ENCODE assay signal across 8 cellular contexts in genomic region chr12:49698619-49699545, GRCh38. TPM values are rescaled to one million over a fixed set of nuclear protein-coding genes. Genes with fewer than 3 reads are reported as not detected.
DNase-seq lines count a peak whose midpoint lies in the region; ATAC-seq and TF ChIP-seq lines count a peak whose summit lies in the region.

No MANE protein-coding gene starts in this region.

- peaks cover 38% of the 10 kb centered on the region for H3K4me1 Mint-ChIP-seq in brain
- peaks cover 75% of the 10 kb centered on the region for H3K4me1 Mint-ChIP-seq in stimulated activated naive CD8-positive, alpha-beta T cell treated with anti-CD3 and anti-CD28 coated beads, Interleukin-15, Interleukin-2, amounts not matched to agents 100 ng/mL and 50 ng/mL, for 24 hours (ENCODE audit: low read depth)

- no peaks in the 10 kb centered on the region for H3K36me3 ChIP-seq in RWPE2 (ENCODE audit: low read depth)

- H3K9me3 Mint-ChIP-seq in brain: no peaks in the 10 kb centered on the region
- no peaks in the 10 kb centered on the region for H3K9me3 Mint-ChIP-seq in stimulated activated naive CD8-positive, alpha-beta T cell treated with anti-CD3 and anti-CD28 coated beads, Interleukin-15, Interleukin-2, amounts not matched to agents 100 ng/mL and 50 ng/mL, for 24 hours

- peak overlapping the region in 4 of 5 experiments; percentile 2 to 51 (median 34) for H3K27ac Mint-ChIP-seq in brain
- peak overlapping the region; percentile 79 for H3K27ac Mint-ChIP-seq in stimulated activated naive CD8-positive, alpha-beta T cell treated with anti-CD3 and anti-CD28 coated beads, Interleukin-15, Interleukin-2, amounts not matched to agents 100 ng/mL and 50 ng/mL, for 24 hours

- no peaks in the 10 kb centered on the region for H3K27me3 Mint-ChIP-seq in brain
- H3K27me3 Mint-ChIP-seq in stimulated activated naive CD8-positive, alpha-beta T cell treated with anti-CD3 and anti-CD28 coated beads, Interleukin-15, Interleukin-2, amounts not matched to agents 100 ng/mL and 50 ng/mL, for 24 hours: no peaks in the 10 kb centered on the region

- H3K27ac ChIP-seq in RWPE2 (ENCODE audit: poor library complexity, severe bottlenecking): no peak overlapping the region

- no peaks in the 10 kb centered on the region for H3K9me3 ChIP-seq in RWPE2 (ENCODE audit: severe bottlenecking)

- TF ChIP-seq CTCF in RWPE2 (IDR thresholded peaks at IDR 0.05; ENCODE audit: poor library complexity, severe bottlenecking) (no peak), brain (conservative IDR thresholded peaks at IDR 0.05) (no peak)

- ATAC-seq in HG03064 (IDR thresholded peaks at IDR 0.05; ENCODE audit: low read depth, unreplicated experiment): peak; percentile 71
- ATAC-seq in RWPE2 (ENCODE audit: low read depth): peak; percentile 57; the same call in 2 of the 3 replicates

- H3K4me3 ChIP-seq in RWPE2 (ENCODE audit: severe bottlenecking): no peak overlapping the region

- no peaks in the 10 kb centered on the region for H3K4me1 ChIP-seq in RWPE2 (ENCODE audit: insufficient read depth, poor library complexity, severe bottlenecking)

- H3K27me3 ChIP-seq in RWPE2 (ENCODE audit: insufficient read depth, poor library complexity, severe bottlenecking): no peaks in the 10 kb centered on the region

- peaks cover 17% of the 10 kb centered on the region for H3K36me3 Mint-ChIP-seq in brain
- peaks cover 3% of the 10 kb centered on the region for H3K36me3 Mint-ChIP-seq in stimulated activated naive CD8-positive, alpha-beta T cell treated with anti-CD3 and anti-CD28 coated beads, Interleukin-15, Interleukin-2, amounts not matched to agents 100 ng/mL and 50 ng/mL, for 24 hours (ENCODE audit: low read depth)

- peak overlapping the region in 2 of 5 experiments; percentile 43 for H3K4me3 Mint-ChIP-seq in brain
- peak overlapping the region; percentile 69 for H3K4me3 Mint-ChIP-seq in stimulated activated naive CD8-positive, alpha-beta T cell treated with anti-CD3 and anti-CD28 coated beads, Interleukin-15, Interleukin-2, amounts not matched to agents 100 ng/mL and 50 ng/mL, for 24 hours

- DNase-seq in stimulated activated CD4-positive, alpha-beta T cell treated with anti-CD3 and anti-CD28 coated beads, Interleukin-15, amount 100 ng/mL, for 24 hours: peak; percentile 65
- DNase-seq in stimulated activated CD4-positive, alpha-beta T cell treated with anti-CD3 and anti-CD28 coated beads, Interleukin-12 subunit alpha, Interleukin-12 subunit beta, amount 100 ng/mL, for 4 hours: no peak
- no peak for DNase-seq in RWPE2 (ENCODE audit: low spot score)
- peak; percentile 84 for DNase-seq in kidney tubule cell (ENCODE audit: low spot score)
- no peak for DNase-seq in SHP77 (lab: John Stamatoyannopoulos, UW)

RNA-seq across cellular contexts. Expression of gene FMNL3, which starts 8.3 kb away (rescaled TPM):
- 10.1 TPM for polyA plus RNA-seq in brain (ENCODE audit: insufficient read depth, low read depth, low replicate concordance)

RNA-seq across cellular contexts. Expression of gene TMBIM6, which starts 42.5 kb away (rescaled TPM):
- 561 TPM for polyA plus RNA-seq in brain (ENCODE audit: insufficient read depth, low read depth, low replicate concordance)

Comparison
In these comparisons a context has a peak if more than half of its experiments do, and no peak if none do; other contexts are left out.
1. DNase-seq: peak in stimulated activated CD4-positive, alpha-beta T cell treated with anti-CD3 and anti-CD28 coated beads, Interleukin-15, amount 100 ng/mL, for 24 hours (single experiment) and kidney tubule cell (single experiment); none in stimulated activated CD4-positive, alpha-beta T cell treated with anti-CD3 and anti-CD28 coated beads, Interleukin-12 subunit alpha, Interleukin-12 subunit beta, amount 100 ng/mL, for 4 hours (single experiment), RWPE2 (single experiment) and SHP77 (0 of 2).